In the genomic region with DNA sequence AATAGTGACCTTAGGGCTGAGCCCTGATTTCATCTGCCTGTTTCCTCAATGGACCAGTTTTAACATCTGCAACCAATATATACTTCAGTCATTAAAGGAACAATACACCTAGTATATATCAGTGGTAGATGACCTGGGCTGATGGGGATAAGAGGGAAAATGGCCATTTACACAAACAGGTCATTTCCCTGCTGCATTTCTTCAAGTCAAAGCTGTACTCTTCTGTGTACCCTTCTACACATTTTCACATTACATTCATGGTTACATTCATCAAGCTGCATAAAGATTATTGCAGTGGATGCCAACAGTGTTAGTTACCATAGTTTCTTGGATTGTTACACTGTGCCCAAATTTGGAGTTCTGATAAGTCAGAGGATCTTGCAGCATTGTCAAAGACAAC, we compare ENCODE assay signal across 17 cellular contexts.
DNase-seq lines count a peak whose midpoint lies in the region; FAIRE-seq and TF ChIP-seq lines count a peak whose summit lies in the region.
"Had no signal": no experiment of that assay in that cellular context is flagged by ENCODE, and none has a peak within 500 bp of the region (broad histone marks: within the 10 kb centered on the region; RNA-seq: fewer than 3 reads in every experiment).

No MANE protein-coding gene starts in this region.

- H3K9ac ChIP-seq in GM23248 (no peak overlapping the region), neural cell (ENCODE audit: low read length) (no peak overlapping the region)

- H4K20me1 ChIP-seq in GM23248 (ENCODE audit: insufficient read depth): no peaks in the 10 kb centered on the region
- no peaks in the 10 kb centered on the region for H4K20me1 ChIP-seq in neural cell (ENCODE audit: insufficient read depth)

- intact Hi-C loops in ascending aorta (cut with DNase I): no loop called here

- TF ChIP-seq CTCF in AG10803 (conservative IDR thresholded peaks at IDR 0.05; ENCODE audit: low read length) (no peak), ascending aorta (IDR thresholded peaks at IDR 0.05) (no peak), neural cell (IDR thresholded peaks at IDR 0.05; ENCODE audit: poor library complexity, severe bottlenecking) (no peak)

- H3K4me1 ChIP-seq in GM23248 (ENCODE audit: insufficient read depth): 0 out of 2 replicates have a peak, but pooled peaks cover 6% of the 10 kb centered on the region
- H3K4me1 ChIP-seq in ascending aorta: peaks cover 0 to 15% of the 10 kb centered on the region in 2 donors
- H3K4me1 ChIP-seq: HAP-1 had no signal

- H3K4me3 ChIP-seq in AG10803 (ENCODE audit: low read length) (no peak overlapping the region), GM23248 (no peak overlapping the region), ascending aorta (no peak overlapping the region), neural cell (ENCODE audit: low read length) (no peak overlapping the region)
- H3K4me3 ChIP-seq: A549, HAP-1, K562, SK-N-MC had no signal

- H3K79me2 ChIP-seq in GM23248 (ENCODE audit: insufficient read depth) (peaks cover 8% of the 10 kb centered on the region; the same call in 1 of the 2 replicates), neural cell (replicated peaks; ENCODE audit: insufficient read depth, low read length) (no peaks in the 10 kb centered on the region)

- H3K9me2 ChIP-seq in GM23248 (ENCODE audit: insufficient read depth) (no peaks in the 10 kb centered on the region), neural cell (ENCODE audit: insufficient read depth, low read length) (no peaks in the 10 kb centered on the region)

- in situ Hi-C loops in GM23248 (cut with MboI): loop anchor here (25.0 kb wide), 1 partner anchor 459 kb away; no protein-coding TSS in a partner anchor

- no peaks in the 10 kb centered on the region for H3K9me3 ChIP-seq in GM23248 (ENCODE audit: low read depth)
- H3K9me3 ChIP-seq in ascending aorta: peaks cover 0 to 15% of the 10 kb centered on the region in 2 donors
- no peaks in the 10 kb centered on the region for H3K9me3 ChIP-seq in neural cell (ENCODE audit: low read length)
- H3K9me3 ChIP-seq: A549, HAP-1 had no signal

- H3K27ac ChIP-seq in GM23248 (no peak overlapping the region), ascending aorta (peak overlapping the region; percentile 45 to 52), neural cell (ENCODE audit: low read length) (peak overlapping the region; percentile 69)
- H3K27ac ChIP-seq: A549, SK-N-MC had no signal

- DNase-seq in AG10803 (ENCODE audit: low read depth) (peak; percentile 28), GM23248 (peak; percentile 29), ascending aorta (ENCODE audit: low spot score in 2 of 2) (no peak), urothelium cell line (ENCODE audit: low spot score) (no peak), NCI-H1436 (lab: John Stamatoyannopoulos, UW) (no peak)
- DNase-seq in effector CD8-positive, alpha-beta T cell (lab: John Stamatoyannopoulos, UW): no peak
- DNase-seq: C1 segment of cervical spinal cord, DMS79 treated with DMSO at 0.1 percent for 48 hours, NCI-H1092 treated with DMSO at 0.1 percent for 48 hours, NCI-H2081 treated with DMSO at 0.1 percent for 48 hours, Right ventricle myocardium superior had no signal

- H3K27me3 ChIP-seq in GM23248 (replicated peaks; ENCODE audit: insufficient read depth) (no peaks in the 10 kb centered on the region), ascending aorta (no peaks in the 10 kb centered on the region), neural cell (ENCODE audit: insufficient read depth, low read depth, low read length) (no peaks in the 10 kb centered on the region)

- H2AFZ ChIP-seq in GM23248: no peak overlapping the region
- H2AFZ ChIP-seq in neural cell (ENCODE audit: low read depth, low read length): no peak overlapping the region

- TF ChIP-seq EP300 in neural cell (conservative IDR thresholded peaks at IDR 0.05; ENCODE audit: poor library complexity, severe bottlenecking): no peak

- no peak for TF ChIP-seq RAD21 in neural cell (conservative IDR thresholded peaks at IDR 0.05)

- H3K36me3 ChIP-seq in GM23248 (ENCODE audit: low read depth) (peaks cover 33% of the 10 kb centered on the region; the same call in 1 of the 2 replicates), ascending aorta (peaks cover 10 to 44% of the 10 kb centered on the region in 2 donors), neural cell (ENCODE audit: insufficient read depth, low read length) (no peaks in the 10 kb centered on the region)
- H3K36me3 ChIP-seq: HAP-1 had no signal

- H3K4me2 ChIP-seq in GM23248 (ENCODE audit: unreplicated experiment) (no peak overlapping the region), neural cell (ENCODE audit: low read length) (no peak overlapping the region)
- H3K4me2 ChIP-seq: A549 had no signal

- FAIRE-seq in urothelium cell line (lab: Jason Lieb, UNC): no peak
- FAIRE-seq: A549, K562, RCC 7860 had no signal

- H3F3A ChIP-seq in GM23248 (ENCODE audit: insufficient read depth) (peaks cover 12% of the 10 kb centered on the region; the same call in 1 of the 2 replicates), neural cell (ENCODE audit: insufficient read depth, low read length, poor library complexity, severe bottlenecking) (no peaks in the 10 kb centered on the region)

TF ChIP-seq in neural cell, 6 proteins besides CTCF, POLR2A, EP300 and RAD21:
- TF ChIP-seq, protein P1, sequence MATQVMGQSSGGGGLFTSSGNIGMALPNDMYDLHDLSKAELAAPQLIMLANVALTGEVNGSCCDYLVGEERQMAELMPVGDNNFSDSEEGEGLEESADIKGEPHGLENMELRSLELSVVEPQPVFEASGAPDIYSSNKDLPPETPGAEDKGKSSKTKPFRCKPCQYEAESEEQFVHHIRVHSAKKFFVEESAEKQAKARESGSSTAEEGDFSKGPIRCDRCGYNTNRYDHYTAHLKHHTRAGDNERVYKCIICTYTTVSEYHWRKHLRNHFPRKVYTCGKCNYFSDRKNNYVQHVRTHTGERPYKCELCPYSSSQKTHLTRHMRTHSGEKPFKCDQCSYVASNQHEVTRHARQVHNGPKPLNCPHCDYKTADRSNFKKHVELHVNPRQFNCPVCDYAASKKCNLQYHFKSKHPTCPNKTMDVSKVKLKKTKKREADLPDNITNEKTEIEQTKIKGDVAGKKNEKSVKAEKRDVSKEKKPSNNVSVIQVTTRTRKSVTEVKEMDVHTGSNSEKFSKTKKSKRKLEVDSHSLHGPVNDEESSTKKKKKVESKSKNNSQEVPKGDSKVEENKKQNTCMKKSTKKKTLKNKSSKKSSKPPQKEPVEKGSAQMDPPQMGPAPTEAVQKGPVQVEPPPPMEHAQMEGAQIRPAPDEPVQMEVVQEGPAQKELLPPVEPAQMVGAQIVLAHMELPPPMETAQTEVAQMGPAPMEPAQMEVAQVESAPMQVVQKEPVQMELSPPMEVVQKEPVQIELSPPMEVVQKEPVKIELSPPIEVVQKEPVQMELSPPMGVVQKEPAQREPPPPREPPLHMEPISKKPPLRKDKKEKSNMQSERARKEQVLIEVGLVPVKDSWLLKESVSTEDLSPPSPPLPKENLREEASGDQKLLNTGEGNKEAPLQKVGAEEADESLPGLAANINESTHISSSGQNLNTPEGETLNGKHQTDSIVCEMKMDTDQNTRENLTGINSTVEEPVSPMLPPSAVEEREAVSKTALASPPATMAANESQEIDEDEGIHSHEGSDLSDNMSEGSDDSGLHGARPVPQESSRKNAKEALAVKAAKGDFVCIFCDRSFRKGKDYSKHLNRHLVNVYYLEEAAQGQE (IDR thresholded peaks at IDR 0.05; ENCODE audit: borderline replicate concordance): no peak
- no peak for TF ChIP-seq TAF1 (IDR thresholded peaks at IDR 0.05; ENCODE audit: low read depth)
- no peak for TF ChIP-seq SMC3 (conservative IDR thresholded peaks at IDR 0.05; ENCODE audit: poor library complexity)
- no peak for TF ChIP-seq EZH2 (IDR thresholded peaks at IDR 0.05; ENCODE audit: borderline replicate concordance, insufficient read depth, low read length, poor library complexity, severe bottlenecking)
- no peak for TF ChIP-seq MXI1 (conservative IDR thresholded peaks at IDR 0.05; ENCODE audit: poor library complexity, severe bottlenecking)
- TF ChIP-seq POLR2AphosphoS5 (IDR thresholded peaks at IDR 0.05): no peak
TF ChIP-seq in neural cell: peak in this region for 0.

Comparison
In these comparisons a context has a peak if more than half of its experiments do, and no peak if none do; other contexts are left out.
1. DNase-seq: peak in AG10803 (single experiment) and GM23248 (single experiment); none in ascending aorta (0 of 2), urothelium cell line (single experiment), NCI-H1436 (single experiment) and effector CD8-positive, alpha-beta T cell (single experiment).